In genomic region chr4:10730590-10730989, GRCh38 we compare ENCODE assay signal across 15 cellular contexts. TPM values are rescaled to one million over a fixed set of nuclear protein-coding genes. Genes with fewer than 3 reads are reported as not detected.
A peak's percentile ranks its signal among the peaks of the same experiment; 100 is the strongest.
DNase-seq lines count a peak whose midpoint lies in the region; ATAC-seq, FAIRE-seq and TF ChIP-seq lines count a peak whose summit lies in the region.
"Had no signal": no experiment of that assay in that cellular context is flagged by ENCODE, and none has a peak within 500 bp of the region (broad histone marks: within the 10 kb centered on the region; RNA-seq: fewer than 3 reads in every experiment).

No MANE protein-coding gene starts in this region.

- peak; percentile 97 for FAIRE-seq in GM12892 (lab: Jason Lieb, UNC)
- FAIRE-seq: HTR-8/SVneo had no signal

- ATAC-seq in GM19324 (IDR thresholded peaks at IDR 0.05; ENCODE audit: low FRiP score, unreplicated experiment): peak; percentile 36
- peak; percentile 59 for ATAC-seq in HG02759 (IDR thresholded peaks at IDR 0.05; ENCODE audit: unreplicated experiment)
- peak; percentile 57 for ATAC-seq in HG03460 (IDR thresholded peaks at IDR 0.05; ENCODE audit: unreplicated experiment)

- no peaks in the 10 kb centered on the region for H3K36me3 Mint-ChIP-seq in osteocyte (ENCODE audit: unreplicated experiment)
- H3K36me3 Mint-ChIP-seq in mesothelial cell of epicardium: no peaks in the 10 kb centered on the region

- H3K4me1 Mint-ChIP-seq in osteocyte (ENCODE audit: unreplicated experiment) (peaks cover 6% of the 10 kb centered on the region), mesothelial cell of epicardium (peaks cover 1% of the 10 kb centered on the region)
- H3K4me1 Mint-ChIP-seq: nephron had no signal

- no peaks in the 10 kb centered on the region for H3K9me3 Mint-ChIP-seq in osteocyte (ENCODE audit: unreplicated experiment)
- peaks cover 3% of the 10 kb centered on the region for H3K9me3 Mint-ChIP-seq in mesothelial cell of epicardium
- H3K9me3 Mint-ChIP-seq: nephron had no signal

- H3K4me3 Mint-ChIP-seq in osteocyte (ENCODE audit: unreplicated experiment) (no peak overlapping the region), mesothelial cell of epicardium (no peak overlapping the region)
- H3K4me3 Mint-ChIP-seq: nephron had no signal

- no peak overlapping the region for H3K27ac Mint-ChIP-seq in osteocyte (ENCODE audit: unreplicated experiment)
- no peak overlapping the region for H3K27ac Mint-ChIP-seq in mesothelial cell of epicardium
- H3K27ac Mint-ChIP-seq: nephron had no signal

- DNase-seq in GM12892 (ENCODE audit: insufficient read length) (no peak), osteocyte (ENCODE audit: extremely low spot score, unreplicated experiment) (no peak), NCI-H2227 treated with DMSO at 0.1 percent for 48 hours (lab: John Stamatoyannopoulos, UW) (no peak), mesothelial cell of epicardium (ENCODE audit: low spot score in 2 of 2, unreplicated experiment in 2 of 2) (no peak), NCI-H226 (no peak)
- DNase-seq: C1 segment of cervical spinal cord; NCI-H2029 treated with DMSO at 0.1 percent for 48 hours; SHP77 treated with DMSO at 0.1 percent for 48 hours; stimulated activated CD4-positive, alpha-beta T cell treated with anti-CD3 and anti-CD28 coated beads, Interleukin-1b, Interleukin-23, amount 100 ng/mL, for 48 hours had no signal

- TF ChIP-seq CTCF in osteocyte (IDR thresholded peaks at IDR 0.05): no peak
- no peak for TF ChIP-seq CTCF in mesothelial cell of epicardium (IDR thresholded peaks at IDR 0.05; ENCODE audit: unreplicated experiment)

- H3K27me3 Mint-ChIP-seq in osteocyte (ENCODE audit: unreplicated experiment) (peaks cover 10% of the 10 kb centered on the region), mesothelial cell of epicardium (ENCODE audit: low read depth) (peaks cover 1% of the 10 kb centered on the region)

- TF ChIP-seq POLR2A in GM12892 (IDR thresholded peaks at IDR 0.05; ENCODE audit: low read depth, low read length): no peak

RNA-seq across cellular contexts. Expression of gene CLNK, which starts 46.0 kb away (rescaled TPM):
- 5.8 TPM for polyA plus RNA-seq in GM12892 (2012; ENCODE audit: missing spikeins)
- total RNA-seq in osteocyte: not detected in 2 replicates
- not detected in 3 replicates for total RNA-seq in mesothelial cell of epicardium
- total RNA-seq: temporal lobe had no signal
